In genomic region chr6:14004258-14004657, GRCh38 we compare ENCODE assay signal across 30 cellular contexts.
"Had no signal": no experiment of that assay in that cellular context is flagged by ENCODE, and none has a peak within 500 bp of the region (broad histone marks: within the 10 kb centered on the region; RNA-seq: fewer than 3 reads in every experiment).

No MANE protein-coding gene starts in this region.

- H3K27ac Mint-ChIP-seq: activated CD4-positive, alpha-beta T cell treated with anti-CD3 and anti-CD28 coated beads, Interleukin-2, amount 10 ng/mL, durations not matched to agents 24 days and 14 days; activated CD8-positive, alpha-beta T cell treated with anti-CD3 and anti-CD28 coated beads for 36 hours; activated naive CD4-positive, alpha-beta T cell treated with anti-CD3 and anti-CD28 coated beads, Interleukin-2, amount 50 U/mL, for 24 hours; activated naive CD8-positive, alpha-beta T cell treated with anti-CD3 and anti-CD28 coated beads, Interleukin-2, amount 10 ng/mL, durations not matched to agents 7 days and 5 days; activated T-cell treated with anti-CD3 and anti-CD28 coated beads, Interleukin-2, amount 50 U/mL, for 24 hours; activated T-helper 2 cell treated with anti-CD3 and anti-CD28 coated beads, Interferon-gamma antibody, Interleukin-2, Interleukin-4, amounts not matched to agents 10 μg/mL and 5 μg/mL and 100 μg/mL, durations not matched to agents 14 hours and 24 hours and 36 hours; T-helper 1 cell treated with Interleukin-12 subunit alpha and Interleukin-12 subunit beta and Interleukin-4 antibody, amounts not matched to agents 30 μg/mL and 1 μg/mL, for 36 hours; T-helper 2 cell treated with Interferon-gamma antibody and Interleukin-4, amounts not matched to agents 5 μg/mL and 100 μg/mL, for 36 hours had no signal

- H3K4me3 Mint-ChIP-seq: activated CD4-positive, alpha-beta T cell treated with anti-CD3 and anti-CD28 coated beads, Interleukin-2, amount 10 ng/mL, durations not matched to agents 24 days and 14 days; activated CD8-positive, alpha-beta T cell treated with anti-CD3 and anti-CD28 coated beads for 36 hours; activated naive CD4-positive, alpha-beta T cell treated with anti-CD3 and anti-CD28 coated beads, Interleukin-2, amount 50 U/mL, for 24 hours; activated naive CD8-positive, alpha-beta T cell treated with anti-CD3 and anti-CD28 coated beads, Interleukin-2, amount 10 ng/mL, durations not matched to agents 7 days and 5 days; activated T-cell treated with anti-CD3 and anti-CD28 coated beads, Interleukin-2, amount 50 U/mL, for 24 hours; central memory CD8-positive, alpha-beta T cell; T-helper 1 cell treated with Interleukin-12 subunit alpha and Interleukin-12 subunit beta and Interleukin-4 antibody, amounts not matched to agents 30 μg/mL and 1 μg/mL, for 36 hours; T-helper 2 cell treated with Interferon-gamma antibody and Interleukin-4, amounts not matched to agents 5 μg/mL and 100 μg/mL, for 36 hours had no signal

- H3K4me1 Mint-ChIP-seq: activated CD4-positive, alpha-beta T cell treated with anti-CD3 and anti-CD28 coated beads, Interleukin-2, amount 10 ng/mL, durations not matched to agents 24 days and 14 days; activated naive CD4-positive, alpha-beta T cell treated with anti-CD3 and anti-CD28 coated beads, Interleukin-2, amount 50 U/mL, for 24 hours; activated naive CD8-positive, alpha-beta T cell treated with anti-CD3 and anti-CD28 coated beads, Interleukin-2, amount 10 ng/mL, durations not matched to agents 7 days and 5 days; central memory CD8-positive, alpha-beta T cell had no signal

- DNase-seq: activated CD4-positive, alpha-beta T cell treated with anti-CD3 and anti-CD28 coated beads, Interleukin-2, amount 10 ng/mL, durations not matched to agents 24 days and 14 days; activated CD4-positive, alpha-beta T cell treated with anti-CD3 and anti-CD28 coated beads, Interleukin-2, amount 50 U/mL, for 4 hours; activated CD8-positive, alpha-beta T cell treated with anti-CD3 and anti-CD28 coated beads for 36 hours; activated gamma-delta T cell; activated naive CD4-positive, alpha-beta T cell treated with Interleukin-2 at 50 U/mL for 16 hours; activated naive CD8-positive, alpha-beta T cell treated with anti-CD3 and anti-CD28 coated beads, Interleukin-2, amount 10 ng/mL, durations not matched to agents 7 days and 5 days; activated T-cell treated with anti-CD3 and anti-CD28 coated beads, Interleukin-2, amount 50 U/mL, for 24 hours; amygdala; NCI-H1105; NCI-H1417 treated with DMSO at 0.1 percent for 48 hours; NCI-H187 treated with DMSO at 0.1 percent for 48 hours; NCI-H2081; NCI-H2171 treated with DMSO at 0.1 percent for 48 hours; NCI-H2227 treated with DMSO at 0.1 percent for 48 hours; NCI-H446; NCI-H510A treated with DMSO at 0.1 percent for 48 hours; NCI-H526 treated with DMSO at 0.1 percent for 48 hours; NCI-H774; RPMI8226; SHP77 treated with DMSO at 0.1 percent for 48 hours had no signal

- H3K9me3 ChIP-seq: ascending aorta had no signal

- H3K27ac ChIP-seq: ascending aorta, cardiac muscle cell, KMS-11, SJSA1 had no signal

- H3K4me1 ChIP-seq: ascending aorta had no signal

- H3K4me2 ChIP-seq: KMS-11 had no signal

- H3K36me3 ChIP-seq: ascending aorta, cardiac muscle cell, SJSA1 had no signal

- H3K4me3 ChIP-seq: ascending aorta, cardiac muscle cell, SJSA1 had no signal

- ATAC-seq: activated CD8-positive, alpha-beta T cell treated with anti-CD3 and anti-CD28 coated beads for 36 hours; Panc1 had no signal

- H3K9ac ChIP-seq: KMS-11 had no signal

- H3K9me3 Mint-ChIP-seq: activated CD4-positive, alpha-beta T cell treated with anti-CD3 and anti-CD28 coated beads, Interleukin-2, amount 10 ng/mL, durations not matched to agents 24 days and 14 days; activated CD8-positive, alpha-beta T cell treated with anti-CD3 and anti-CD28 coated beads for 36 hours; activated naive CD4-positive, alpha-beta T cell treated with anti-CD3 and anti-CD28 coated beads, Interleukin-2, amount 50 U/mL, for 24 hours; activated naive CD8-positive, alpha-beta T cell treated with anti-CD3 and anti-CD28 coated beads, Interleukin-2, amount 10 ng/mL, durations not matched to agents 7 days and 5 days; activated T-cell treated with anti-CD3 and anti-CD28 coated beads, Interleukin-2, amount 50 U/mL, for 24 hours; activated T-helper 2 cell treated with anti-CD3 and anti-CD28 coated beads, Interferon-gamma antibody, Interleukin-2, Interleukin-4, amounts not matched to agents 10 μg/mL and 5 μg/mL and 100 μg/mL, durations not matched to agents 14 hours and 24 hours and 36 hours; central memory CD8-positive, alpha-beta T cell; T-helper 1 cell treated with Interleukin-12 subunit alpha and Interleukin-12 subunit beta and Interleukin-4 antibody, amounts not matched to agents 30 μg/mL and 1 μg/mL, for 36 hours; T-helper 2 cell treated with Interferon-gamma antibody and Interleukin-4, amounts not matched to agents 5 μg/mL and 100 μg/mL, for 36 hours had no signal

- H3K36me3 Mint-ChIP-seq: activated naive CD4-positive, alpha-beta T cell treated with anti-CD3 and anti-CD28 coated beads, Interleukin-2, amount 50 U/mL, for 24 hours; activated naive CD8-positive, alpha-beta T cell treated with anti-CD3 and anti-CD28 coated beads, Interleukin-2, amount 10 ng/mL, durations not matched to agents 7 days and 5 days had no signal

- H3K27me3 ChIP-seq: ascending aorta, SJSA1 had no signal
